ENCODE assay signal across 8 cellular contexts in genomic region chr1:226990133-226990716, GRCh38. TPM values are rescaled to one million over a fixed set of nuclear protein-coding genes. Genes with fewer than 3 reads are reported as not detected.
A peak's percentile ranks its signal among the peaks of the same experiment; 100 is the strongest.
DNase-seq lines count a peak whose midpoint lies in the region; ATAC-seq and TF ChIP-seq lines count a peak whose summit lies in the region.

No MANE protein-coding gene starts in this region.

- no peak overlapping the region for H3K4me3 ChIP-seq in lung

- ATAC-seq in GM18861 (IDR thresholded peaks at IDR 0.05; ENCODE audit: unreplicated experiment): peak; percentile 78
- ATAC-seq in HG03520 (IDR thresholded peaks at IDR 0.05; ENCODE audit: unreplicated experiment): peak; percentile 80
- ATAC-seq in lung (ENCODE audit: insufficient read depth, low FRiP score): no peak
- peak; percentile 96 for ATAC-seq in stimulated activated naive CD8-positive, alpha-beta T cell treated with anti-CD3 and anti-CD28 coated beads, Interleukin-15, amount 100 ng/mL, for 72 hours

- H3K4me1 ChIP-seq in lung (ENCODE audit: control insufficient read depth in 2 of 2, insufficient read depth in 2 of 2, low read length in 2 of 2): peaks cover 2 to 14% of the 10 kb centered on the region in 2 donors

- peak; percentile 15 for DNase-seq in activated effector memory CD4-positive, alpha-beta T cell treated with Interleukin-2 at 50 U/mL for 16 hours
- no peak for DNase-seq in lung (ENCODE audit: low spot score)
- peak; percentile 44 to 78 for DNase-seq in stimulated activated naive CD8-positive, alpha-beta T cell treated with anti-CD3 and anti-CD28 coated beads, Interleukin-15, amount 100 ng/mL, for 72 hours
- no peak for DNase-seq in DMS79 treated with DMSO at 0.1 percent for 48 hours (lab: John Stamatoyannopoulos, UW)
- DNase-seq in ACHN: no peak
- no peak for DNase-seq in NCI-H1092 treated with DMSO at 0.1 percent for 48 hours (lab: John Stamatoyannopoulos, UW)

- TF ChIP-seq CTCF in lung (IDR thresholded peaks at IDR 0.05; ENCODE audit: control extremely low read depth, extremely low read depth): no peak

- no peaks in the 10 kb centered on the region for H3K27me3 Mint-ChIP-seq in stimulated activated naive CD8-positive, alpha-beta T cell treated with anti-CD3 and anti-CD28 coated beads, Interleukin-15, amount 100 ng/mL, for 72 hours

- peak overlapping the region; percentile 89 to 96 for H3K27ac Mint-ChIP-seq in stimulated activated naive CD8-positive, alpha-beta T cell treated with anti-CD3 and anti-CD28 coated beads, Interleukin-15, amount 100 ng/mL, for 72 hours

- in situ Hi-C loops in ACHN (cut with HindIII; ENCODE audit: low pct_ligation_motif_present, low pct_unique_long_range_greater_than_20kb, low sequenced_read_pairs): no loop called here

- peak overlapping the region; percentile 9 to 70 for H3K27ac ChIP-seq in lung (ENCODE audit: low read depth in 1 of 2, low read length in 1 of 2)

- no peaks in the 10 kb centered on the region for H3K9me3 Mint-ChIP-seq in stimulated activated naive CD8-positive, alpha-beta T cell treated with anti-CD3 and anti-CD28 coated beads, Interleukin-15, amount 100 ng/mL, for 72 hours

- no peaks in the 10 kb centered on the region for H3K27me3 ChIP-seq in lung (ENCODE audit: control insufficient read depth, insufficient read depth)

- H3K4me3 Mint-ChIP-seq in stimulated activated naive CD8-positive, alpha-beta T cell treated with anti-CD3 and anti-CD28 coated beads, Interleukin-15, amount 100 ng/mL, for 72 hours: peak overlapping the region; percentile 22 to 67

- H3K9me3 ChIP-seq in lung (ENCODE audit: control insufficient read depth in 2 of 2, insufficient read depth in 1 of 2, low read length in 1 of 2): peaks cover 0 to 1% of the 10 kb centered on the region in 2 donors

- peaks cover 23% of the 10 kb centered on the region for H3K4me1 Mint-ChIP-seq in stimulated activated naive CD8-positive, alpha-beta T cell treated with anti-CD3 and anti-CD28 coated beads, Interleukin-15, amount 100 ng/mL, for 72 hours

- peaks cover 0 to 28% of the 10 kb centered on the region in 2 donors for H3K36me3 ChIP-seq in lung (ENCODE audit: control insufficient read depth in 2 of 2, insufficient read depth in 2 of 2, low read length in 2 of 2)

- 58 to 61% methylated on average over 10 of the region's 10 CpGs for WGBS in lung, 2 donors

RNA-seq across cellular contexts. Expression of gene COQ8A, which starts 50.1 kb away (rescaled TPM):
- 10 to 100 TPM; 27.4 to 50.5 TPM for total RNA-seq in lung
- polyA plus RNA-seq in lung: 10 to 100 TPM; 16.2 to 30.7 TPM

Comparison
In these comparisons a context has a peak if more than half of its experiments do, and no peak if none do; other contexts are left out.
1. DNase-seq: peak in activated effector memory CD4-positive, alpha-beta T cell treated with Interleukin-2 at 50 U/mL for 16 hours (single experiment) and stimulated activated naive CD8-positive, alpha-beta T cell treated with anti-CD3 and anti-CD28 coated beads, Interleukin-15, amount 100 ng/mL, for 72 hours (2 of 2); none in lung (single experiment), DMS79 treated with DMSO at 0.1 percent for 48 hours (single experiment), ACHN (single experiment) and NCI-H1092 treated with DMSO at 0.1 percent for 48 hours (single experiment).